11 cellular contexts compared by ENCODE assay signal in the genomic region with DNA sequence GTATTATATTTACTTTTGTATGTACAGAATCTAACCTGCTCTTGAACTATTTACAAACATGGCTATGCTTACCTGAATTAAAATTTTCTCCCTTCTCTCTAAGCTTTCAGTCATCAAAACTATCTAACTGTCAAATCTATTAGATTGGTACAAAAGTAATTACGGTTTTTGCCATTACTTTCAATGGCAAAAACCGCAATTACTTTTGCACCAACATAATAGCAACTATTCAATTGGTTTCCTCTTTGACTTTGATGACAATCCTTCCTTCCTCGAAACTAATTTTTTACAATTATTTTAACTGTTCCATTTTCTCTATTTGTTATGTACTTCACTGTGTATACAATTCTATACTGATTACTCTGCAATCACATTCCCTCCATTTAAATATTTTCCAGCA.
"Had no signal": no experiment of that assay in that cellular context is flagged by ENCODE, and none has a peak within 500 bp of the region (broad histone marks: within the 10 kb centered on the region; RNA-seq: fewer than 3 reads in every experiment).

No MANE protein-coding gene starts in this region.

- H3K4me2 ChIP-seq: GM23338, KMS-11 had no signal

- H3K4me3 ChIP-seq: GM23338 had no signal

- FAIRE-seq: H1, H54 had no signal

- H3K9ac ChIP-seq: KMS-11 had no signal

- DNase-seq: H9, HCEC 1CT, HFFc6, IMR-90, Karpas-422, KBM-7 had no signal

- H3K27ac ChIP-seq: HL-60, KMS-11 had no signal

- H2AFZ ChIP-seq: GM23338 had no signal

- ATAC-seq: GM23338 had no signal
